Comparison of ENCODE assay signal across 20 cellular contexts in genomic region chr12:48142818-48143674, GRCh38. TPM values are rescaled to one million over a fixed set of nuclear protein-coding genes. Genes with fewer than 3 reads are reported as not detected.
"Had no signal": no experiment of that assay in that cellular context is flagged by ENCODE, and none has a peak within 500 bp of the region (broad histone marks: within the 10 kb centered on the region; RNA-seq: fewer than 3 reads in every experiment).

No MANE protein-coding gene starts in this region.

- H3K4me2 ChIP-seq: SK-N-SH had no signal

- H3K27ac Mint-ChIP-seq: activated B cell treated with CpG ODN at 0.5 μM for 24 hours; activated CD4-positive, alpha-beta T cell treated with anti-CD3 and anti-CD28 coated beads, Interleukin-2, amount 10 ng/mL, durations not matched to agents 7 days and 5 days; natural killer cell; T-helper 1 cell treated with Interleukin-12 subunit alpha and Interleukin-12 subunit beta and Interleukin-4 antibody, amounts not matched to agents 30 μg/mL and 1 μg/mL, for 36 hours had no signal

- H3K9me3 Mint-ChIP-seq: activated B cell treated with CpG ODN at 0.5 μM for 24 hours; activated CD4-positive, alpha-beta T cell treated with anti-CD3 and anti-CD28 coated beads, Interleukin-2, amount 10 ng/mL, durations not matched to agents 7 days and 5 days; activated T-cell treated with anti-CD3 and anti-CD28 coated beads, Interleukin-2, amount 50 U/mL, for 4 hours; immature natural killer cell; natural killer cell; T-helper 1 cell treated with Interleukin-12 subunit alpha and Interleukin-12 subunit beta and Interleukin-4 antibody, amounts not matched to agents 30 μg/mL and 1 μg/mL, for 36 hours had no signal

- H3K27ac ChIP-seq: dorsolateral prefrontal cortex, esophagus squamous epithelium, foreskin keratinocyte, prostate gland, right lobe of liver, spleen had no signal

- H3K4me1 Mint-ChIP-seq: activated B cell treated with CpG ODN at 0.5 μM for 24 hours; activated CD4-positive, alpha-beta T cell treated with anti-CD3 and anti-CD28 coated beads, Interleukin-2, amount 10 ng/mL, durations not matched to agents 7 days and 5 days had no signal

- H3K36me3 ChIP-seq: prostate gland had no signal

- H3K9me3 ChIP-seq: esophagus squamous epithelium, prostate gland, right lobe of liver, SK-N-SH, spleen had no signal

- ATAC-seq: activated T-cell treated with anti-CD3 and anti-CD28 coated beads, Interleukin-2, amount 50 U/mL, for 4 hours; foreskin keratinocyte; natural killer cell; right lobe of liver had no signal

- H3K27me3 ChIP-seq: dorsolateral prefrontal cortex, esophagus squamous epithelium, foreskin keratinocyte, right lobe of liver, spleen had no signal

- FAIRE-seq: bronchial epithelial cell had no signal

- H3K4me3 ChIP-seq: dorsolateral prefrontal cortex, esophagus squamous epithelium, lung, prostate gland, right lobe of liver, spleen had no signal

- H3K27me3 Mint-ChIP-seq: activated B cell treated with CpG ODN at 0.5 μM for 24 hours; activated CD4-positive, alpha-beta T cell treated with anti-CD3 and anti-CD28 coated beads, Interleukin-2, amount 10 ng/mL, durations not matched to agents 7 days and 5 days had no signal

- H3K9ac ChIP-seq: SK-N-SH had no signal

- DNase-seq: activated B cell treated with CpG ODN at 0.5 μM for 24 hours; activated CD4-positive, alpha-beta T cell treated with anti-CD3 and anti-CD28 coated beads, Interleukin-2, amount 10 ng/mL, durations not matched to agents 7 days and 5 days; activated gamma-delta T cell treated with Interleukin-2 at 50 U/mL for 16 hours; activated T-cell treated with anti-CD3 and anti-CD28 coated beads, Interleukin-2, amount 50 U/mL, for 4 hours; aorta; dorsolateral prefrontal cortex; esophagus squamous epithelium; foreskin keratinocyte; head of caudate nucleus; immature natural killer cell; natural killer cell; right lobe of liver; SK-N-SH; spleen; stimulated activated CD4-positive, alpha-beta T cell treated with anti-CD3 and anti-CD28 coated beads, Interleukin-1b, Interleukin-23, amount 100 ng/mL, for 48 hours; stimulated activated naive CD4-positive, alpha-beta T cell treated with Interleukin-2 at 50 U/mL for 16 hours had no signal

- H3K4me1 ChIP-seq: esophagus squamous epithelium, foreskin keratinocyte, prostate gland, right lobe of liver, spleen had no signal

- H3K4me3 Mint-ChIP-seq: activated B cell treated with CpG ODN at 0.5 μM for 24 hours; activated CD4-positive, alpha-beta T cell treated with anti-CD3 and anti-CD28 coated beads, Interleukin-2, amount 10 ng/mL, durations not matched to agents 7 days and 5 days; activated T-cell treated with anti-CD3 and anti-CD28 coated beads, Interleukin-2, amount 50 U/mL, for 4 hours; immature natural killer cell; natural killer cell; T-helper 1 cell treated with Interleukin-12 subunit alpha and Interleukin-12 subunit beta and Interleukin-4 antibody, amounts not matched to agents 30 μg/mL and 1 μg/mL, for 36 hours had no signal

RNA-seq across cellular contexts. Expression of gene CCDC184, which starts 40.4 kb away (rescaled TPM):
- total RNA-seq: bronchial epithelial cell had no signal
